ENCODE assay signal across 22 cellular contexts in genomic region chr20:53028337-53029007, GRCh38. TPM values are rescaled to one million over a fixed set of nuclear protein-coding genes. Genes with fewer than 3 reads are reported as not detected.
DNase-seq lines count a peak whose midpoint lies in the region; ATAC-seq lines count a peak whose summit lies in the region.
"Had no signal": no experiment of that assay in that cellular context is flagged by ENCODE, and none has a peak within 500 bp of the region (broad histone marks: within the 10 kb centered on the region; RNA-seq: fewer than 3 reads in every experiment).

No MANE protein-coding gene starts in this region.

- no peaks in the 10 kb centered on the region for H3K9me3 ChIP-seq in mesenchymal stem cell (ENCODE audit: control insufficient read depth, low read length)

- no peaks in the 10 kb centered on the region for H3K36me3 ChIP-seq in mesenchymal stem cell (ENCODE audit: control insufficient read depth in 1 of 2, insufficient read depth in 2 of 2, low read depth in 1 of 2, low read length in 2 of 2)

- H3K4me1 ChIP-seq in mesenchymal stem cell (ENCODE audit: control insufficient read depth, insufficient read depth, low read depth, low read length): no peaks in the 10 kb centered on the region
- H3K4me1 ChIP-seq: foreskin keratinocyte had no signal

- no peak overlapping the region for H3K27ac ChIP-seq in mesenchymal stem cell (ENCODE audit: low read length, poor library complexity, severe bottlenecking)
- H3K27ac ChIP-seq: foreskin keratinocyte, skin epidermis had no signal

- H4K91ac ChIP-seq in mesenchymal stem cell (ENCODE audit: low read length): no peak overlapping the region

- H3K4me2 ChIP-seq in mesenchymal stem cell (ENCODE audit: low read length, poor library complexity, severe bottlenecking): no peak overlapping the region

- no peak overlapping the region for H3K4me3 Mint-ChIP-seq in activated naive CD8-positive, alpha-beta T cell treated with anti-CD3 and anti-CD28 coated beads, Interleukin-2, amount 50 U/mL, for 24 hours
- no peak overlapping the region for H3K4me3 Mint-ChIP-seq in activated naive CD8-positive, alpha-beta T cell treated with anti-CD3 and anti-CD28 coated beads for 36 hours
- peak overlapping the region; percentile 44 for H3K4me3 Mint-ChIP-seq in activated T-helper 17 cell treated with anti-CD3 and anti-CD28 coated beads, Interleukin-2, amount 50 U/mL, for 72 hours
- H3K4me3 Mint-ChIP-seq: activated naive CD8-positive, alpha-beta T cell; CD4-positive, alpha-beta memory T cell; natural killer cell treated with Interleukin-12 subunit alpha and Interleukin-12 subunit beta and Interleukin-15 and Interleukin-18, amount 100 ng/mL, for 72 hours had no signal

- no peak overlapping the region for H2AFZ ChIP-seq in mesenchymal stem cell (ENCODE audit: low read depth, low read length)

- no peaks in the 10 kb centered on the region for H3K27me3 ChIP-seq in mesenchymal stem cell (ENCODE audit: control insufficient read depth in 1 of 2, insufficient read depth in 1 of 2, low read length in 2 of 2)
- H3K27me3 ChIP-seq: foreskin keratinocyte had no signal

- H3K4me3 ChIP-seq in mesenchymal stem cell (ENCODE audit: insufficient read depth in 1 of 2, low read depth in 1 of 2, low read length in 2 of 2): no peak overlapping the region
- H3K4me3 ChIP-seq: skin epidermis had no signal

- peak overlapping the region; percentile 78 for H3K27ac Mint-ChIP-seq in activated naive CD8-positive, alpha-beta T cell treated with anti-CD3 and anti-CD28 coated beads, Interleukin-2, amount 50 U/mL, for 24 hours
- H3K27ac Mint-ChIP-seq in activated naive CD8-positive, alpha-beta T cell treated with anti-CD3 and anti-CD28 coated beads for 36 hours: no peak overlapping the region
- peak overlapping the region; percentile 55 for H3K27ac Mint-ChIP-seq in activated T-helper 17 cell treated with anti-CD3 and anti-CD28 coated beads, Interleukin-2, amount 50 U/mL, for 72 hours
- H3K27ac Mint-ChIP-seq: activated naive CD8-positive, alpha-beta T cell; natural killer cell treated with Interleukin-12 subunit alpha and Interleukin-12 subunit beta and Interleukin-15 and Interleukin-18, amount 100 ng/mL, for 72 hours; progenitor cell of endocrine pancreas had no signal

- H2BK15ac ChIP-seq in mesenchymal stem cell (ENCODE audit: low read depth, poor library complexity, severe bottlenecking): no peak overlapping the region

- H3K79me1 ChIP-seq in mesenchymal stem cell (replicated peaks; ENCODE audit: low read length, poor library complexity, severe bottlenecking): no peaks in the 10 kb centered on the region

- ATAC-seq in activated naive CD8-positive, alpha-beta T cell treated with anti-CD3 and anti-CD28 coated beads, Interleukin-2, amount 50 U/mL, for 24 hours: peak; percentile 70
- ATAC-seq in activated T-helper 17 cell treated with anti-CD3 and anti-CD28 coated beads, Interleukin-2, amount 50 U/mL, for 72 hours (replicated peaks): peak; percentile 71
- no peak for ATAC-seq in HG02763 (IDR thresholded peaks at IDR 0.05; ENCODE audit: unreplicated experiment)
- ATAC-seq: foreskin keratinocyte; natural killer cell treated with Interleukin-12 subunit alpha and Interleukin-12 subunit beta and Interleukin-15 and Interleukin-18, amount 100 ng/mL, for 72 hours had no signal

- H3K9me3 Mint-ChIP-seq in activated naive CD8-positive, alpha-beta T cell treated with anti-CD3 and anti-CD28 coated beads, Interleukin-2, amount 50 U/mL, for 24 hours: no peaks in the 10 kb centered on the region
- no peaks in the 10 kb centered on the region for H3K9me3 Mint-ChIP-seq in activated naive CD8-positive, alpha-beta T cell treated with anti-CD3 and anti-CD28 coated beads for 36 hours
- H3K9me3 Mint-ChIP-seq in activated T-helper 17 cell treated with anti-CD3 and anti-CD28 coated beads, Interleukin-2, amount 50 U/mL, for 72 hours: no peaks in the 10 kb centered on the region
- H3K9me3 Mint-ChIP-seq: natural killer cell treated with Interleukin-12 subunit alpha and Interleukin-12 subunit beta and Interleukin-15 and Interleukin-18, amount 100 ng/mL, for 72 hours had no signal

- H3K18ac ChIP-seq in mesenchymal stem cell (ENCODE audit: low read depth in 1 of 2, low read length in 2 of 2): peak overlapping the region in 1 of 2 experiments; percentile 45

- H3K9ac ChIP-seq in mesenchymal stem cell (ENCODE audit: low read length): no peak overlapping the region

- no peak overlapping the region for H2AK5ac ChIP-seq in mesenchymal stem cell (ENCODE audit: low read length, severe bottlenecking)

- H2BK120ac ChIP-seq in mesenchymal stem cell (ENCODE audit: low read depth, low read length): no peak overlapping the region

- no peaks in the 10 kb centered on the region for H3K36me3 Mint-ChIP-seq in activated naive CD8-positive, alpha-beta T cell treated with anti-CD3 and anti-CD28 coated beads, Interleukin-2, amount 50 U/mL, for 24 hours (ENCODE audit: low read depth)
- H3K36me3 Mint-ChIP-seq in activated naive CD8-positive, alpha-beta T cell treated with anti-CD3 and anti-CD28 coated beads for 36 hours: no peaks in the 10 kb centered on the region
- peaks cover 16% of the 10 kb centered on the region for H3K36me3 Mint-ChIP-seq in activated T-helper 17 cell treated with anti-CD3 and anti-CD28 coated beads, Interleukin-2, amount 50 U/mL, for 72 hours (ENCODE audit: low read depth)
- H3K36me3 Mint-ChIP-seq: natural killer cell treated with Interleukin-12 subunit alpha and Interleukin-12 subunit beta and Interleukin-15 and Interleukin-18, amount 100 ng/mL, for 72 hours had no signal

- H3K4ac ChIP-seq in mesenchymal stem cell (ENCODE audit: low read depth in 1 of 2, low read length in 2 of 2): no peak overlapping the region

- peaks cover 1% of the 10 kb centered on the region for H3K27me3 Mint-ChIP-seq in activated naive CD8-positive, alpha-beta T cell treated with anti-CD3 and anti-CD28 coated beads, Interleukin-2, amount 50 U/mL, for 24 hours
- H3K27me3 Mint-ChIP-seq in activated naive CD8-positive, alpha-beta T cell treated with anti-CD3 and anti-CD28 coated beads for 36 hours: peaks cover 4% of the 10 kb centered on the region
- H3K27me3 Mint-ChIP-seq in activated T-helper 17 cell treated with anti-CD3 and anti-CD28 coated beads, Interleukin-2, amount 50 U/mL, for 72 hours: peaks cover 4% of the 10 kb centered on the region
- H3K27me3 Mint-ChIP-seq: activated naive CD8-positive, alpha-beta T cell; progenitor cell of endocrine pancreas had no signal

- H3K23ac ChIP-seq in mesenchymal stem cell (ENCODE audit: low read length in 2 of 2): no peak overlapping the region

- H4K8ac ChIP-seq in mesenchymal stem cell (ENCODE audit: low read length): no peak overlapping the region

- no peak overlapping the region for H2BK12ac ChIP-seq in mesenchymal stem cell (ENCODE audit: low read length in 2 of 2)

- no peak overlapping the region for H3K14ac ChIP-seq in mesenchymal stem cell (ENCODE audit: low read length in 2 of 2)

- peak; percentile 10 for DNase-seq in activated naive CD8-positive, alpha-beta T cell treated with anti-CD3 and anti-CD28 coated beads, Interleukin-2, amount 50 U/mL, for 24 hours
- no peak for DNase-seq in activated naive CD8-positive, alpha-beta T cell treated with anti-CD3 and anti-CD28 coated beads for 36 hours
- peak; percentile 30 for DNase-seq in mesenchymal stem cell
- peak; percentile 36 for DNase-seq in stimulated activated CD8-positive, alpha-beta memory T cell treated with anti-CD3 and anti-CD28 coated beads, Interleukin-4, amount 100 ng/mL, for 48 hours
- DNase-seq in DMS153 (lab: John Stamatoyannopoulos, UW): no peak
- no peak for DNase-seq in HuH-7 (ENCODE audit: low spot score)
- DNase-seq: activated CD8-positive, alpha-beta memory T cell treated with anti-CD3 and anti-CD28 coated beads for 24 hours; CD4-positive, alpha-beta memory T cell; foreskin keratinocyte; GOT3; hippocampal formation; mesendoderm; MM.1S; NCI-H187; NCI-H345; NK-92 treated with Interleukin-12 subunit alpha and Interleukin-12 subunit beta, amount 100 ng/mL, for 24 hours had no signal

- H3K4me1 Mint-ChIP-seq in activated naive CD8-positive, alpha-beta T cell treated with anti-CD3 and anti-CD28 coated beads, Interleukin-2, amount 50 U/mL, for 24 hours: peaks cover 38% of the 10 kb centered on the region
- H3K4me1 Mint-ChIP-seq in activated naive CD8-positive, alpha-beta T cell treated with anti-CD3 and anti-CD28 coated beads for 36 hours: peaks cover 12% of the 10 kb centered on the region
- peaks cover 18% of the 10 kb centered on the region for H3K4me1 Mint-ChIP-seq in activated T-helper 17 cell treated with anti-CD3 and anti-CD28 coated beads, Interleukin-2, amount 50 U/mL, for 72 hours

- WGBS in mesenchymal stem cell: 96% methylated on average over 6 of the region's 6 CpGs

- H2BK5ac ChIP-seq in mesenchymal stem cell (ENCODE audit: low read depth, low read length, poor library complexity, severe bottlenecking): no peak overlapping the region

RNA-seq across cellular contexts. Expression of gene TSHZ2, which starts 56.3 kb away (rescaled TPM):
- under 1 TPM; 0.54 to 0.74 TPM for total RNA-seq in activated naive CD8-positive, alpha-beta T cell treated with anti-CD3 and anti-CD28 coated beads for 36 hours
- total RNA-seq in activated T-helper 17 cell treated with anti-CD3 and anti-CD28 coated beads, Interleukin-2, amount 50 U/mL, for 72 hours: 10 to 100 TPM; 29.8 to 58.2 TPM
- polyA plus RNA-seq in mesenchymal stem cell (2013, experiment 1 of 2): 17.1 TPM
- 16.5 TPM for polyA plus RNA-seq in mesenchymal stem cell (2013, experiment 2 of 2)

Comparison
In these comparisons a context has a peak if more than half of its experiments do, and no peak if none do; other contexts are left out.
1. DNase-seq: peak in activated naive CD8-positive, alpha-beta T cell treated with anti-CD3 and anti-CD28 coated beads, Interleukin-2, amount 50 U/mL, for 24 hours (single experiment), mesenchymal stem cell (single experiment) and stimulated activated CD8-positive, alpha-beta memory T cell treated with anti-CD3 and anti-CD28 coated beads, Interleukin-4, amount 100 ng/mL, for 48 hours (single experiment); none in activated naive CD8-positive, alpha-beta T cell treated with anti-CD3 and anti-CD28 coated beads for 36 hours (single experiment), DMS153 (single experiment) and HuH-7 (single experiment).
2. RNA of gene TSHZ2, which starts 56.3 kb away (total RNA-seq): 29.8 to 58.2 TPM in activated T-helper 17 cell treated with anti-CD3 and anti-CD28 coated beads, Interleukin-2, amount 50 U/mL, for 72 hours; 0.54 to 0.74 TPM in activated naive CD8-positive, alpha-beta T cell treated with anti-CD3 and anti-CD28 coated beads for 36 hours; every median in the first group is over 10 times any median in the second.